In genomic region chr14:74653386-74654138, GRCh38 we compare ENCODE assay signal across 17 cellular contexts. TPM values are rescaled to one million over a fixed set of nuclear protein-coding genes. Genes with fewer than 3 reads are reported as not detected.
DNase-seq lines count a peak whose midpoint lies in the region; ATAC-seq and TF ChIP-seq lines count a peak whose summit lies in the region.
"Had no signal": no experiment of that assay in that cellular context is flagged by ENCODE, and none has a peak within 500 bp of the region (broad histone marks: within the 10 kb centered on the region; RNA-seq: fewer than 3 reads in every experiment).

No MANE protein-coding gene starts in this region.

- H3K4me3 ChIP-seq in CD8-positive, alpha-beta T cell (ENCODE audit: low read depth, low read length), result no peak overlapping the region
- H3K4me3 ChIP-seq in Jurkat, Clone E6-1 (ENCODE audit: low read length), result no peak overlapping the region
- no peak overlapping the region for H3K4me3 ChIP-seq in BE2C (ENCODE audit: low read depth, low read length)
- H3K4me3 ChIP-seq: cardiac muscle cell, lung, pancreas had no signal

- no peaks in the 10 kb centered on the region for H3K9me3 Mint-ChIP-seq in CD8-positive, alpha-beta T cell
- H3K9me3 Mint-ChIP-seq in osteocyte (ENCODE audit: unreplicated experiment), result no peaks in the 10 kb centered on the region
- H3K9me3 Mint-ChIP-seq: activated naive CD4-positive, alpha-beta T cell treated with anti-CD3 and anti-CD28 coated beads for 36 hours had no signal

- no peaks in the 10 kb centered on the region for H3K4me1 ChIP-seq in CD8-positive, alpha-beta T cell (ENCODE audit: insufficient read depth, low read length)
- H3K4me1 ChIP-seq in BE2C, result no peaks in the 10 kb centered on the region
- H3K4me1 ChIP-seq: pancreas had no signal

- H3K9me3 ChIP-seq in CD8-positive, alpha-beta T cell (ENCODE audit: low read length), result no peaks in the 10 kb centered on the region
- H3K9me3 ChIP-seq in BE2C, result no peaks in the 10 kb centered on the region
- H3K9me3 ChIP-seq: pancreas had no signal

- CTCF ChIA-PET in CD8-positive, alpha-beta T cell (lab: Charles Lee), result interaction anchor here (1.2 to 2.6 kb wide), 2 partner anchors 11 to 44 kb away, joined by 3 to 6 read pairs; no protein-coding TSS in a partner anchor

- H3K4me1 Mint-ChIP-seq in CD8-positive, alpha-beta T cell (ENCODE audit: low read depth), result peaks cover 12% of the 10 kb centered on the region
- peaks cover 76% of the 10 kb centered on the region for H3K4me1 Mint-ChIP-seq in osteocyte (ENCODE audit: unreplicated experiment)

- TF ChIP-seq CTCF in CD8-positive, alpha-beta T cell (IDR thresholded peaks at IDR 0.05), result no peak
- no peak for TF ChIP-seq CTCF in osteocyte (IDR thresholded peaks at IDR 0.05)
- no peak for TF ChIP-seq CTCF in BE2C (IDR thresholded peaks at IDR 0.05; ENCODE audit: low read depth, low read length)

- no peaks in the 10 kb centered on the region for H3K36me3 ChIP-seq in CD8-positive, alpha-beta T cell (ENCODE audit: insufficient read depth, low read length)
- H3K36me3 ChIP-seq in BE2C, result no peaks in the 10 kb centered on the region
- H3K36me3 ChIP-seq: cardiac muscle cell, pancreas had no signal

- no peak for ATAC-seq in CD8-positive, alpha-beta T cell
- no peak for ATAC-seq in GM21825 (IDR thresholded peaks at IDR 0.05; ENCODE audit: unreplicated experiment)
- ATAC-seq: pancreas; stimulated activated naive CD8-positive, alpha-beta T cell treated with anti-CD3 and anti-CD28 coated beads, Interleukin-15, Interleukin-2, amounts not matched to agents 100 U/mL and 50 U/mL, for 24 hours had no signal

- H3K27ac Mint-ChIP-seq in CD8-positive, alpha-beta T cell, result peak overlapping the region; percentile 72
- H3K27ac Mint-ChIP-seq in osteocyte (ENCODE audit: unreplicated experiment), result peak overlapping the region; percentile 7
- H3K27ac Mint-ChIP-seq: activated naive CD4-positive, alpha-beta T cell treated with anti-CD3 and anti-CD28 coated beads for 36 hours had no signal

- no peak overlapping the region for H3K4me3 Mint-ChIP-seq in CD8-positive, alpha-beta T cell
- no peak overlapping the region for H3K4me3 Mint-ChIP-seq in osteocyte (ENCODE audit: unreplicated experiment)
- H3K4me3 Mint-ChIP-seq: activated naive CD4-positive, alpha-beta T cell treated with anti-CD3 and anti-CD28 coated beads for 36 hours had no signal

- H3K27ac ChIP-seq in CD8-positive, alpha-beta T cell (ENCODE audit: low read depth, low read length), result no peak overlapping the region
- H3K27ac ChIP-seq: cardiac muscle cell, pancreas had no signal

- intact Hi-C loops in CD8-positive, alpha-beta T cell (cut with DNase I, micrococcal nuclease), result loop anchor here in 1 of 2 experiments (5.0 kb wide), 1 partner anchor 36 kb away; no protein-coding TSS in a partner anchor
- intact Hi-C loops in cardiac septum (cut with DNase I), result no loop called here

- DNase-seq in CD8-positive, alpha-beta T cell, result no peak
- peak; percentile 6 for DNase-seq in Jurkat, Clone E6-1 (ENCODE audit: low read depth, low spot score)
- DNase-seq in fibroblast of peridontal ligament (ENCODE audit: extremely low read depth), result peak; percentile 85
- no peak for DNase-seq in osteocyte (ENCODE audit: extremely low spot score, unreplicated experiment)
- no peak for DNase-seq in BE2C
- no peak for DNase-seq in cardiac septum (ENCODE audit: low spot score)
- DNase-seq in T-helper 9 cell, result no peak
- DNase-seq: activated naive CD4-positive, alpha-beta T cell treated with anti-CD3 and anti-CD28 coated beads for 36 hours; DMS79 treated with DMSO at 0.1 percent for 48 hours; Kasumi-1; NCI-H146; NCI-H446 treated with DMSO at 0.1 percent for 48 hours; pancreas; stimulated activated naive CD8-positive, alpha-beta T cell treated with anti-CD3 and anti-CD28 coated beads, Interleukin-15, Interleukin-2, amounts not matched to agents 100 U/mL and 50 U/mL, for 24 hours had no signal

- POLR2A ChIA-PET in CD8-positive, alpha-beta T cell (lab: Charles Lee), result no interaction called here

- H3K27me3 Mint-ChIP-seq in CD8-positive, alpha-beta T cell (ENCODE audit: low read depth), result no peaks in the 10 kb centered on the region
- no peaks in the 10 kb centered on the region for H3K27me3 Mint-ChIP-seq in osteocyte (ENCODE audit: unreplicated experiment)

- H3K27me3 ChIP-seq in CD8-positive, alpha-beta T cell (ENCODE audit: insufficient read depth, low read length), result no peaks in the 10 kb centered on the region
- no peaks in the 10 kb centered on the region for H3K27me3 ChIP-seq in BE2C
- H3K27me3 ChIP-seq: cardiac muscle cell, pancreas had no signal

- peaks cover 14% of the 10 kb centered on the region for H3K36me3 Mint-ChIP-seq in CD8-positive, alpha-beta T cell
- H3K36me3 Mint-ChIP-seq in osteocyte (ENCODE audit: unreplicated experiment), result peaks cover 2% of the 10 kb centered on the region

RNA-seq across cellular contexts. Expression of gene LTBP2, which starts 41.5 kb away (rescaled TPM):
- total RNA-seq in CD8-positive, alpha-beta T cell, result under 1 TPM; 0.44 to 0.81 TPM
- 0.48 TPM for polyA plus RNA-seq in Jurkat, Clone E6-1 (2012; ENCODE audit: insufficient read depth, insufficient read length)
- 377 and 379 TPM in 2 replicates for total RNA-seq in osteocyte
- polyA plus RNA-seq in BE2C (2012; ENCODE audit: insufficient read depth, insufficient read length, low read depth), result 1.2 TPM
- total RNA-seq in cardiac septum, result 93.7 TPM

RNA-seq across cellular contexts. Expression of gene AREL1, which starts 59.3 kb away (rescaled TPM):
- total RNA-seq in CD8-positive, alpha-beta T cell, result 10 to 100 TPM; 44.5 to 60.1 TPM
- 35.7 TPM for polyA plus RNA-seq in Jurkat, Clone E6-1 (2012; ENCODE audit: insufficient read depth, insufficient read length)
- total RNA-seq in osteocyte (45.6 and 47.7 TPM in 2 replicates), cardiac septum (21.2 TPM)
- 39.9 TPM for polyA plus RNA-seq in BE2C (2012; ENCODE audit: insufficient read depth, insufficient read length, low read depth)

RNA-seq across cellular contexts. Expression of gene FCF1, which starts 59.4 kb away (rescaled TPM):
- total RNA-seq in CD8-positive, alpha-beta T cell, result 10 to 100 TPM; 32.6 to 34.0 TPM
- 70.6 TPM for polyA plus RNA-seq in Jurkat, Clone E6-1 (2012; ENCODE audit: insufficient read depth, insufficient read length)
- 59.5 and 61.6 TPM in 2 replicates for total RNA-seq in osteocyte
- polyA plus RNA-seq in BE2C (2012; ENCODE audit: insufficient read depth, insufficient read length, low read depth), result 48.4 TPM
- total RNA-seq in cardiac septum, result 36.6 TPM

Comparison
In these comparisons a context has a peak if more than half of its experiments do, and no peak if none do; other contexts are left out.
1. DNase-seq: peak in Jurkat, Clone E6-1 (single experiment) and fibroblast of peridontal ligament (single experiment); none in CD8-positive, alpha-beta T cell (0 of 7), osteocyte (single experiment), BE2C (single experiment), cardiac septum (single experiment) and T-helper 9 cell (single experiment).
2. RNA of gene LTBP2, which starts 41.5 kb away (total RNA-seq): 377 to 379 TPM in osteocyte and 93.7 TPM in cardiac septum (single experiment); 0.44 to 0.81 TPM in CD8-positive, alpha-beta T cell; every median in the first group is over 10 times any median in the second.